In the genomic region with DNA sequence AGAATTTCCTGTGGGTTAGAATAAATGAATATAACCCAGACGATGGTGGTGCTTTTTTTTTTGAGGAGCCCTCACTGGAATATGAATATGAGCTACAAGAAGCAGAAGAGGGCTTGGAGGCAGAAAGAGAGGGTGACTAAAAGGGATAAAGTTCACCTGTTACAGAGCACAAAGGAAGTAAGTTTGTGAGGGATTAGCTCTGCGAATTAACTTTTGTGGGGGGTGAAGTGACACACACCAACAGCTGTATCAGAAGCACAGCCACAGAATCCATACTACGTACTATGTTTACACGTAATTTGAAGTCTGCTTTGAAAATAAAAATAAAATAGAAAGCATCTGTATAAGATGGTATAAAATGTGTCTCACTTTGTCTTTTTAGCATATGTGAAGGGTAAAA, we compare ENCODE assay signal across 28 cellular contexts.
"Had no signal": no experiment of that assay in that cellular context is flagged by ENCODE, and none has a peak within 500 bp of the region (broad histone marks: within the 10 kb centered on the region; RNA-seq: fewer than 3 reads in every experiment).

No MANE protein-coding gene starts in this region.

- H3K4me1 Mint-ChIP-seq: immature natural killer cell; mesothelial cell of epicardium; natural killer cell; nephron progenitor cell; stimulated activated naive B cell treated with anti-CD40 and anti-IgM and Interleukin-4, amounts not matched to agents 10 μg/mL and 1 μg/mL and 100 μg/mL, for 72 hours had no signal

- H3K27me3 Mint-ChIP-seq: naive B cell; progenitor cell of endocrine pancreas; stimulated activated naive B cell treated with anti-CD40 and anti-IgM and Interleukin-4, amounts not matched to agents 10 μg/mL and 1 μg/mL and 100 μg/mL, for 72 hours had no signal

- H3K4me3 ChIP-seq: left lung, lower lobe of right lung, ovary, right atrium auricular region, right lobe of liver, skin epidermis, stomach, testis, thyroid gland, transverse colon, upper lobe of left lung had no signal

- H3K9me3 ChIP-seq: left lung, lower lobe of right lung, ovary, right atrium auricular region, right lobe of liver, stomach, testis, thyroid gland, transverse colon, upper lobe of left lung had no signal

- H3K27me3 ChIP-seq: ovary, right atrium auricular region, right lobe of liver, testis, thyroid gland, transverse colon, upper lobe of left lung had no signal

- H3K36me3 ChIP-seq: left lung, lower lobe of right lung, ovary, right atrium auricular region, right lobe of liver, stomach, thyroid gland, transverse colon, upper lobe of left lung had no signal

- DNase-seq: hypothalamus; immature natural killer cell; kidney; left colon; left lung; lower lobe of right lung; mesendoderm; naive B cell; natural killer cell; nephron progenitor cell; ovary; right lobe of liver; stimulated activated CD4-positive, alpha-beta T cell treated with anti-CD3 and anti-CD28 coated beads, Interleukin-12 subunit alpha, Interleukin-12 subunit beta, amount 100 ng/mL, for 4 hours; stimulated activated CD4-positive, alpha-beta T cell treated with anti-CD3 and anti-CD28 coated beads, Interleukin-15, amount 100 ng/mL, for 24 hours; stimulated activated CD4-positive, alpha-beta T cell treated with anti-CD3 and anti-CD28 coated beads, Interleukin-2, amount 100 ng/mL, for 24 hours; stimulated activated CD4-positive, alpha-beta T cell treated with anti-CD3 and anti-CD28 coated beads, Interleukin-4, amount 100 ng/mL, for 1 hour; stimulated activated naive B cell treated with anti-CD40 and anti-IgM and Interleukin-4, amounts not matched to agents 10 μg/mL and 1 μg/mL and 100 μg/mL, for 72 hours; stimulated activated naive CD8-positive, alpha-beta T cell treated with anti-CD3 and anti-CD28 coated beads, Interleukin-15, Interleukin-2, amounts not matched to agents 100 U/mL and 50 U/mL, for 24 hours; stomach; testis; thyroid gland; transverse colon; upper lobe of left lung had no signal

- H3K4me3 Mint-ChIP-seq: immature natural killer cell; mesothelial cell of epicardium; naive B cell; natural killer cell; nephron progenitor cell; stimulated activated naive B cell treated with anti-CD40 and anti-IgM and Interleukin-4, amounts not matched to agents 10 μg/mL and 1 μg/mL and 100 μg/mL, for 72 hours had no signal

- H3K27ac Mint-ChIP-seq: immature natural killer cell; mesothelial cell of epicardium; natural killer cell; nephron progenitor cell; progenitor cell of endocrine pancreas; stimulated activated naive B cell treated with anti-CD40 and anti-IgM and Interleukin-4, amounts not matched to agents 10 μg/mL and 1 μg/mL and 100 μg/mL, for 72 hours had no signal

- H3K9me3 Mint-ChIP-seq: mesothelial cell of epicardium; nephron progenitor cell; stimulated activated naive B cell treated with anti-CD40 and anti-IgM and Interleukin-4, amounts not matched to agents 10 μg/mL and 1 μg/mL and 100 μg/mL, for 72 hours had no signal

- H3K4me1 ChIP-seq: left lung, lower lobe of right lung, right atrium auricular region, right lobe of liver, stomach, testis, thyroid gland, transverse colon, upper lobe of left lung had no signal

- ATAC-seq: left colon; left lung; lower lobe of right lung; natural killer cell; right lobe of liver; stimulated activated naive B cell treated with anti-CD40 and anti-IgM and Interleukin-4, amounts not matched to agents 10 μg/mL and 1 μg/mL and 100 μg/mL, for 72 hours; stimulated activated naive CD8-positive, alpha-beta T cell treated with anti-CD3 and anti-CD28 coated beads, Interleukin-15, Interleukin-2, amounts not matched to agents 100 U/mL and 50 U/mL, for 24 hours had no signal

- FAIRE-seq: islet of Langerhans had no signal

- H3K27ac ChIP-seq: left lung, lower lobe of right lung, ovary, right atrium auricular region, right lobe of liver, skin epidermis, stomach, testis, thyroid gland, transverse colon, upper lobe of left lung had no signal

- H3K36me3 Mint-ChIP-seq: immature natural killer cell; mesothelial cell of epicardium; naive B cell; natural killer cell; stimulated activated naive B cell treated with anti-CD40 and anti-IgM and Interleukin-4, amounts not matched to agents 10 μg/mL and 1 μg/mL and 100 μg/mL, for 72 hours had no signal
